8 cellular contexts compared by ENCODE assay signal in genomic region chr6:27132282-27132531, GRCh38.
DNase-seq lines count a peak whose midpoint lies in the region; ATAC-seq and TF ChIP-seq lines count a peak whose summit lies in the region.
"Not testable (repeated sequence)": the region's sequence is repeated elsewhere in the genome, so short reads cannot be mapped to it uniquely, and the experiment has no call there.

No MANE protein-coding gene starts in this region.

- not testable (repeated sequence) for H3K36me3 ChIP-seq in CD4-positive, alpha-beta memory T cell (ENCODE audit: insufficient read depth, low read length); esophagus squamous epithelium; mesodermal cell (ENCODE audit: control insufficient read depth, insufficient read depth, low read length); subcutaneous abdominal adipose tissue (ENCODE audit: control insufficient read depth in 5 of 5, insufficient read depth in 5 of 5, low read length in 5 of 5)

- peak overlapping the region in 1 of 5 donors; percentile 25 for H3K9ac ChIP-seq in subcutaneous abdominal adipose tissue (ENCODE audit: low read length in 5 of 5)

- peak overlapping the region; percentile 93 for H3K27ac ChIP-seq in CD4-positive, alpha-beta memory T cell (ENCODE audit: low read depth, low read length)
- H3K27ac ChIP-seq in esophagus squamous epithelium: peak overlapping the region; percentile 91 to 98 (median 95)
- H3K27ac ChIP-seq in mesodermal cell (ENCODE audit: low read depth, low read length, severe bottlenecking): peak overlapping the region; percentile 97
- H3K27ac ChIP-seq in subcutaneous abdominal adipose tissue (ENCODE audit: low read depth, low read length): peak overlapping the region; percentile 75

- POLR2A ChIA-PET in CD4-positive, alpha-beta memory T cell (lab: Charles Lee; ENCODE audit: partially characterized antibody): interaction anchor here (0.6 to 12.2 kb wide), 48 partner anchors 8 to 1809 kb away, joined by 3 to 863 read pairs (median 12); partner anchors contain the start of genes HFE, HMGN4 and ZNF184

- H3K27me3 Mint-ChIP-seq in CD4-positive, alpha-beta memory T cell; activated CD8-positive, alpha-beta memory T cell treated with anti-CD3 and anti-CD28 coated beads, Interleukin-2, amount 10 ng/mL, durations not matched to agents 7 days and 5 days: not testable (repeated sequence)

- ATAC-seq in GM19397 (IDR thresholded peaks at IDR 0.05; ENCODE audit: unreplicated experiment): peak; percentile 4
- ATAC-seq in HG02938 (IDR thresholded peaks at IDR 0.05; ENCODE audit: unreplicated experiment): peak; percentile 8
- ATAC-seq in activated CD8-positive, alpha-beta memory T cell treated with anti-CD3 and anti-CD28 coated beads, Interleukin-2, amount 10 ng/mL, durations not matched to agents 7 days and 5 days: peak; percentile 21

- not testable (repeated sequence) for TF ChIP-seq CTCF in NB4 (IDR thresholded peaks at IDR 0.05; ENCODE audit: low read depth, low read length); esophagus squamous epithelium (IDR thresholded peaks at IDR 0.05)

- not testable (repeated sequence) for H3K27ac Mint-ChIP-seq in CD4-positive, alpha-beta memory T cell; activated CD8-positive, alpha-beta memory T cell treated with anti-CD3 and anti-CD28 coated beads, Interleukin-2, amount 10 ng/mL, durations not matched to agents 7 days and 5 days

- H3K4me1 Mint-ChIP-seq in CD4-positive, alpha-beta memory T cell: peaks cover 4 to 25% (median 13%) of the 10 kb centered on the region in 4 donors
- H3K4me1 Mint-ChIP-seq in activated CD8-positive, alpha-beta memory T cell treated with anti-CD3 and anti-CD28 coated beads, Interleukin-2, amount 10 ng/mL, durations not matched to agents 7 days and 5 days: peaks cover 51% of the 10 kb centered on the region

- WGBS in esophagus squamous epithelium, 2 donors: 0% methylated on average over 2 to 13 of the region's 14 CpGs
- WGBS in mesodermal cell (ENCODE audit: insufficient coverage in 2 of 2), 2 experiments: 0% methylated on average over 8 to 9 of the region's 14 CpGs

- H3K9me3 ChIP-seq in CD4-positive, alpha-beta memory T cell (ENCODE audit: control insufficient read depth in 1 of 2, low read length in 2 of 2); esophagus squamous epithelium; mesodermal cell (ENCODE audit: control insufficient read depth, low read length); subcutaneous abdominal adipose tissue (ENCODE audit: control insufficient read depth in 5 of 5, low read length in 5 of 5): not testable (repeated sequence)

- H3K36me3 Mint-ChIP-seq in CD4-positive, alpha-beta memory T cell; activated CD8-positive, alpha-beta memory T cell treated with anti-CD3 and anti-CD28 coated beads, Interleukin-2, amount 10 ng/mL, durations not matched to agents 7 days and 5 days: not testable (repeated sequence)

- CTCF ChIA-PET in CD4-positive, alpha-beta memory T cell (lab: Charles Lee; ENCODE audit: partially characterized antibody): interaction anchor here (1.0 to 5.1 kb wide), 7 partner anchors 14 to 761 kb away, joined by 3 to 64 read pairs (median 5); a partner anchor contains a TSS
- CTCF ChIA-PET in activated CD8-positive, alpha-beta memory T cell treated with anti-CD3 and anti-CD28 coated beads, Interleukin-2, amount 10 ng/mL, durations not matched to agents 7 days and 5 days (lab: Charles Lee): interaction anchor here (1.0 to 5.8 kb wide), 6 partner anchors 14 to 701 kb away, joined by 3 to 42 read pairs (median 6); a partner anchor contains a TSS

- peak overlapping the region; percentile 54 to 72 for H3K4me3 ChIP-seq in CD4-positive, alpha-beta memory T cell (ENCODE audit: low read length in 2 of 2)
- peak overlapping the region; percentile 74 for H3K4me3 ChIP-seq in NB4 (ENCODE audit: low read depth, low read length)
- H3K4me3 ChIP-seq in esophagus squamous epithelium: peak overlapping the region; percentile 45 to 71 (median 58)
- H3K4me3 ChIP-seq in mesodermal cell (ENCODE audit: extremely low read depth, insufficient read depth, low read length, poor library complexity, severe bottlenecking): peak overlapping the region; percentile 71
- peak overlapping the region; percentile 70 to 83 (median 76) for H3K4me3 ChIP-seq in subcutaneous abdominal adipose tissue (ENCODE audit: low read depth in 1 of 5, low read length in 5 of 5)

- intact Hi-C loops in CD4-positive, alpha-beta memory T cell (cut with micrococcal nuclease): loop anchor here (1.0 to 10.0 kb wide), 14 partner anchors 14 to 1733 kb away; partner anchors contain the start of gene TRIM38
- intact Hi-C loops in esophagus squamous epithelium (cut with DNase I): loop anchor here (10.0 kb wide), 1 partner anchor 1007 kb away; a partner anchor contains a TSS

- H3K27me3 ChIP-seq in CD4-positive, alpha-beta memory T cell (ENCODE audit: insufficient read depth, low read length); esophagus squamous epithelium; subcutaneous abdominal adipose tissue (ENCODE audit: control insufficient read depth in 5 of 5, insufficient read depth in 4 of 5, low read length in 5 of 5): not testable (repeated sequence)

- H3K4me1 ChIP-seq in CD4-positive, alpha-beta memory T cell (ENCODE audit: insufficient read depth, low read length): peaks cover 27% of the 10 kb centered on the region
- H3K4me1 ChIP-seq in esophagus squamous epithelium (peaks cover 0 to 44% (median 5%) of the 10 kb centered on the region in 3 donors), subcutaneous abdominal adipose tissue (ENCODE audit: control insufficient read depth in 5 of 5, insufficient read depth in 5 of 5, low read length in 5 of 5) (peaks cover 0 to 33% (median 31%) of the 10 kb centered on the region in 5 donors)
- not testable (repeated sequence) for H3K4me1 ChIP-seq in mesodermal cell (ENCODE audit: control insufficient read depth, insufficient read depth, low read length, poor library complexity, severe bottlenecking)

- not testable (repeated sequence) for TF ChIP-seq POLR2A in NB4 (IDR thresholded peaks at IDR 0.05; ENCODE audit: extremely low read depth, insufficient read length); esophagus squamous epithelium (IDR thresholded peaks at IDR 0.05)

- not testable (repeated sequence) for DNase-seq in CD4-positive, alpha-beta memory T cell; NB4 (ENCODE audit: low read depth); activated CD8-positive, alpha-beta memory T cell treated with anti-CD3 and anti-CD28 coated beads, Interleukin-2, amount 10 ng/mL, durations not matched to agents 7 days and 5 days; esophagus squamous epithelium (lab: John Stamatoyannopoulos, UW)

- H3K9me3 Mint-ChIP-seq in CD4-positive, alpha-beta memory T cell; activated CD8-positive, alpha-beta memory T cell treated with anti-CD3 and anti-CD28 coated beads, Interleukin-2, amount 10 ng/mL, durations not matched to agents 7 days and 5 days (ENCODE audit: low read depth): not testable (repeated sequence)

- not testable (repeated sequence) for H3K4me3 Mint-ChIP-seq in CD4-positive, alpha-beta memory T cell; activated CD8-positive, alpha-beta memory T cell treated with anti-CD3 and anti-CD28 coated beads, Interleukin-2, amount 10 ng/mL, durations not matched to agents 7 days and 5 days
